ENCODE assay signal across 8 cellular contexts in the genomic region with DNA sequence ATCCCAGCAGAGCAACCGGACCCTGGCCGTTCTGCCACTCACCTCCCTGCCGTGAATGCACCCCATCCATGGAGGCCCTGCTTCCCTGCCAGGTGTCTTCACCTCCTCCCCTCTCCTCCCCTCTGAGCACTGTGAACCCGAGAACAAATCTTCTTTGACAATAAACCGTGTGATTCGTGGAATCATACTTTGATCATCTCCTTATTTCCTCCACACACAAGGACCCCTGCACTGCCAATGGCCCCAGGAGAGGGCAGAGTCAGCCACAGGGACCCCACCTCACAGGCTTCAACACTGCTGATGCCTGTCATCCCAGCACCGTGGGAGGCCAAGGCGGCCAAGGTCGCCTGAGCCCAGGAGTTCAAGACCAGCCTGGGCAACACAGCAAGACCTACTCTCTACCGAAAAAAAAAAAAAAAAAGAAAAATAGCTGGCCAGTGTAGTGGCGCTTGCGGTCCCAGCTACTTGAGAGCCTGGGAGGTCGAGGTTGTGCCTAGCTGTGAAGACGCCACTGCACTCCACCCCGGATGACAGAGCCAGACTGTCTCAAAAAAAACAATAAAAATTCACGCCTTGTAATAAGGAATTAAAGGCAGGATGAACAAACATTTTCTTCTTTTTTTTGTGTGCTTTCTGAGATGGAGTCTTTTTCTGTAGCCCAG. TPM values are rescaled to one million over a fixed set of nuclear protein-coding genes. Genes with fewer than 3 reads are reported as not detected.
A peak's percentile ranks its signal among the peaks of the same experiment; 100 is the strongest.
DNase-seq lines count a peak whose midpoint lies in the region; ATAC-seq and TF ChIP-seq lines count a peak whose summit lies in the region.

No MANE protein-coding gene starts in this region.

- peaks cover 21% of the 10 kb centered on the region for H3K79me1 ChIP-seq in mesendoderm (ENCODE audit: low read length)

- WGBS in mesendoderm (ENCODE audit: extremely low coverage, insufficient coverage, low lambda C conversion rate): no CpG with 5 or more reads among the region's 16 CpGs
- WGBS in thyroid gland, 2 donors: 63 to 65% methylated on average over 16 of the region's 16 CpGs

- no peak for TF ChIP-seq RAD21 in HCT116 (IDR thresholded peaks at IDR 0.05; ENCODE audit: low read depth)

- H3K79me2 ChIP-seq in ACC112 (ENCODE audit: control insufficient read depth, insufficient read depth, low read length, unreplicated experiment) (peaks cover 64% of the 10 kb centered on the region), HCT116 (ENCODE audit: insufficient read depth, low read length) (peaks cover 76% of the 10 kb centered on the region), mesendoderm (ENCODE audit: control insufficient read depth, insufficient read depth, low read length) (peaks cover 28% of the 10 kb centered on the region)

- no peak overlapping the region for H3K4ac ChIP-seq in mesendoderm (ENCODE audit: low read depth, low read length)

- CTCF ChIA-PET in HCT116 (lab: Charles Lee): no interaction called here

- H3K27me3 ChIP-seq in ACC112 (ENCODE audit: insufficient read depth, low read length) (no peaks in the 10 kb centered on the region), HCT116 (ENCODE audit: insufficient read depth, low read length) (no peaks in the 10 kb centered on the region), mesendoderm (ENCODE audit: insufficient read depth, low read length, poor library complexity) (no peaks in the 10 kb centered on the region), thyroid gland (no peaks in the 10 kb centered on the region)

- no peak overlapping the region for H4K5ac ChIP-seq in mesendoderm (ENCODE audit: low read length)

- DNase-seq in HCT116 (ENCODE audit: low read depth, low spot score) (no peak), mesendoderm (no peak), omental fat pad (ENCODE audit: low spot score) (no peak), NCI-H510A treated with DMSO at 0.1 percent for 48 hours (lab: John Stamatoyannopoulos, UW) (no peak), thyroid gland (no peak), cerebellar cortex (ENCODE audit: low spot score) (no peak)
- no peak for DNase-seq in activated naive CD8-positive, alpha-beta T cell treated with anti-CD3 and anti-CD28 coated beads, Interleukin-2, amount 50 U/mL, for 24 hours

- H3K4me1 ChIP-seq in ACC112 (ENCODE audit: control insufficient read depth, insufficient read depth, low read length, unreplicated experiment): peaks cover 35% of the 10 kb centered on the region
- H3K4me1 ChIP-seq in HCT116 (ENCODE audit: control insufficient read depth in 1 of 2, insufficient read depth in 2 of 2, low read length in 2 of 2): peaks cover 13 to 24% of the 10 kb centered on the region in 2 experiments
- peaks cover 3% of the 10 kb centered on the region for H3K4me1 ChIP-seq in mesendoderm (ENCODE audit: control insufficient read depth, low read depth, low read length)
- peaks cover 36 to 50% of the 10 kb centered on the region in 2 donors for H3K4me1 ChIP-seq in thyroid gland

- no peak overlapping the region for H2AK5ac ChIP-seq in mesendoderm (ENCODE audit: low read length)

- POLR2A ChIA-PET in HCT116 (lab: Charles Lee): no interaction called here

- intact Hi-C loops in HCT116 (cut with micrococcal nuclease) (no loop called here), thyroid gland (cut with DNase I) (loop anchor here (10.0 kb wide), 1 partner anchor 149 kb away; the partner anchor contains the start of genes BAG5 and COA8)

- TF ChIP-seq POLR2A in HCT116 (IDR thresholded peaks at IDR 0.05; ENCODE audit: borderline replicate concordance, extremely low read depth, insufficient read depth, insufficient read length) (no peak), thyroid gland (IDR thresholded peaks at IDR 0.05) (no peak)

- ATAC-seq in HCT116 (no peak), omental fat pad (ENCODE audit: low FRiP score) (no peak)
- no peak for ATAC-seq in activated naive CD8-positive, alpha-beta T cell treated with anti-CD3 and anti-CD28 coated beads, Interleukin-2, amount 50 U/mL, for 24 hours

- no peak overlapping the region for H2BK5ac ChIP-seq in mesendoderm (ENCODE audit: low read length)

- H3K4me3 ChIP-seq in ACC112 (ENCODE audit: low read depth, low read length) (peak overlapping the region; percentile 96), HCT116 (replicated peaks in 1 of 2; ENCODE audit: low read depth in 1 of 2, low read length in 2 of 2) (peak overlapping the region; percentile 58 to 81), mesendoderm (ENCODE audit: low read length) (no peak overlapping the region), thyroid gland (replicated peaks in 1 of 3) (no peak overlapping the region)

- H3K36me3 ChIP-seq in ACC112 (ENCODE audit: insufficient read depth, low read length) (no peaks in the 10 kb centered on the region), HCT116 (ENCODE audit: control insufficient read depth in 1 of 2, insufficient read depth in 2 of 2, low read length in 2 of 2) (peaks cover 0 to 11% of the 10 kb centered on the region in 2 experiments; a peak in 2 of 4 replicates), mesendoderm (ENCODE audit: control insufficient read depth, insufficient read depth, low read length) (no peaks in the 10 kb centered on the region), thyroid gland (no peaks in the 10 kb centered on the region)

- H3K4me2 ChIP-seq in HCT116 (ENCODE audit: low read length) (peak overlapping the region; percentile 84), mesendoderm (ENCODE audit: low read length) (peak overlapping the region; percentile 35)

- no peak overlapping the region for H4K8ac ChIP-seq in mesendoderm (ENCODE audit: low read depth, low read length)

- H3K56ac ChIP-seq in mesendoderm (ENCODE audit: low read length): peak overlapping the region; percentile 86

- peak overlapping the region; percentile 95 for H3K27ac Mint-ChIP-seq in activated naive CD8-positive, alpha-beta T cell treated with anti-CD3 and anti-CD28 coated beads, Interleukin-2, amount 50 U/mL, for 24 hours

- TSS peak; percentile 85 for BruUV-seq in HCT116 (replicated peaks; lab: Mats Ljungman, UMichigan)

- no peak overlapping the region for H2BK15ac ChIP-seq in mesendoderm (replicated peaks; ENCODE audit: low read depth)

- peaks cover 2% of the 10 kb centered on the region for H3K27me3 Mint-ChIP-seq in activated naive CD8-positive, alpha-beta T cell treated with anti-CD3 and anti-CD28 coated beads, Interleukin-2, amount 50 U/mL, for 24 hours

- no peak overlapping the region for H3K18ac ChIP-seq in mesendoderm (ENCODE audit: low read length)

- H3K4me3 Mint-ChIP-seq in activated naive CD8-positive, alpha-beta T cell treated with anti-CD3 and anti-CD28 coated beads, Interleukin-2, amount 50 U/mL, for 24 hours: peak overlapping the region; percentile 86

- no peak overlapping the region for H3K23ac ChIP-seq in mesendoderm (ENCODE audit: low read length)

- no peak overlapping the region for H2AFZ ChIP-seq in ACC112 (ENCODE audit: low read length, unreplicated experiment)
- H2AFZ ChIP-seq in HCT116 (ENCODE audit: low read depth, low read length, poor library complexity, severe bottlenecking): no peak overlapping the region

- H3K27ac ChIP-seq in ACC112 (ENCODE audit: low read depth, low read length): peak overlapping the region; percentile 59; the same call in 1 of the 2 replicates
- peak overlapping the region; percentile 77; the same call in 1 of the 2 replicates for H3K27ac ChIP-seq in HCT116 (ENCODE audit: low read depth, low read length)
- H3K27ac ChIP-seq in mesendoderm (ENCODE audit: low read depth, low read length): no peak overlapping the region
- H3K27ac ChIP-seq in thyroid gland: no peak overlapping the region

- peaks cover 5% of the 10 kb centered on the region; the same call in 1 of the 2 replicates for H4K20me1 ChIP-seq in HCT116 (ENCODE audit: insufficient read depth)

- H3K9me3 Mint-ChIP-seq in activated naive CD8-positive, alpha-beta T cell treated with anti-CD3 and anti-CD28 coated beads, Interleukin-2, amount 50 U/mL, for 24 hours: no peaks in the 10 kb centered on the region

- H3K9me3 ChIP-seq in HCT116 (ENCODE audit: control insufficient read depth in 1 of 2, insufficient read depth in 1 of 2, low read depth in 1 of 2, low read length in 2 of 2) (no peaks in the 10 kb centered on the region), thyroid gland (no peaks in the 10 kb centered on the region)

- peaks cover 39% of the 10 kb centered on the region for H3K4me1 Mint-ChIP-seq in activated naive CD8-positive, alpha-beta T cell treated with anti-CD3 and anti-CD28 coated beads, Interleukin-2, amount 50 U/mL, for 24 hours

- no peak for TF ChIP-seq CTCF in HCT116 (IDR thresholded peaks at IDR 0.05 in 2 of 3, conservative IDR thresholded peaks at IDR 0.05 in 1 of 3; ENCODE audit: borderline replicate concordance in 1 of 3, insufficient read depth in 1 of 3, low read depth in 2 of 3, low read length in 2 of 3)
- no peak for TF ChIP-seq CTCF in omental fat pad (IDR thresholded peaks at IDR 0.05)
- TF ChIP-seq CTCF in thyroid gland (IDR thresholded peaks at IDR 0.05): no peak

- no peak overlapping the region for H2BK120ac ChIP-seq in mesendoderm (ENCODE audit: low read depth, low read length)

- H3K9ac ChIP-seq in HCT116 (ENCODE audit: low read length) (peak overlapping the region; percentile 98), mesendoderm (ENCODE audit: low read length) (peak overlapping the region; percentile 86)

- H3K9me2 ChIP-seq in HCT116 (ENCODE audit: insufficient read depth): no peaks in the 10 kb centered on the region

- RAD21 ChIA-PET in HCT116 (lab: Charles Lee; ENCODE audit: low non-redundant PET in 1 of 2, low total read pairs in 2 of 2, uncharacterized antibody in 2 of 2, unreplicated experiment in 2 of 2): no interaction called here

- H3K36me3 Mint-ChIP-seq in activated naive CD8-positive, alpha-beta T cell treated with anti-CD3 and anti-CD28 coated beads, Interleukin-2, amount 50 U/mL, for 24 hours (ENCODE audit: low read depth): peaks cover 24% of the 10 kb centered on the region

TF ChIP-seq in HCT116, 20 proteins besides CTCF, POLR2A, EP300 and RAD21 (continues in another document):
- no peak for TF ChIP-seq SIN3A (IDR thresholded peaks at IDR 0.05; ENCODE audit: low read depth)
- TF ChIP-seq SRF (IDR thresholded peaks at IDR 0.05; ENCODE audit: low read depth): no peak
- TF ChIP-seq POLR2AphosphoS5 (IDR thresholded peaks at IDR 0.05; ENCODE audit: low read depth, low read length): no peak
- TF ChIP-seq SP1 (IDR thresholded peaks at IDR 0.05; ENCODE audit: low read depth): no peak
- no peak for TF ChIP-seq ZNF274 (IDR thresholded peaks at IDR 0.05; ENCODE audit: low read depth, low read length)

RNA-seq across cellular contexts. Expression of gene XRCC3, which starts 1.1 kb away (rescaled TPM):
- total RNA-seq in HCT116 (2021; ENCODE audit: unreplicated experiment) (48.7 TPM), omental fat pad (1 to 10 TPM; 2.7 to 8.2 (median 4.0) TPM), thyroid gland (10 to 100 TPM in 1 of 4 donors, 1 to 10 TPM in 3; 3.3 to 15.7 (median 7.9) TPM)
- 17.6 and 20.7 TPM in 2 replicates for polyA plus RNA-seq in HCT116 (2012)
- polyA plus RNA-seq in mesendoderm (2013, experiment 1 of 2): 23.4 TPM
- 23.7 TPM for polyA plus RNA-seq in mesendoderm (2013, experiment 2 of 2)

RNA-seq across cellular contexts. Expression of gene ZFYVE21, which starts 1.4 kb away (rescaled TPM):
- total RNA-seq in HCT116 (2021; ENCODE audit: unreplicated experiment) (31.3 TPM), omental fat pad (100 to 1,000 TPM in 2 of 4 donors, 10 to 100 TPM in 2; 66.1 to 145 (median 97.1) TPM), thyroid gland (100 to 1,000 TPM; 113 to 167 (median 131) TPM)
- 37.3 and 38.3 TPM in 2 replicates for polyA plus RNA-seq in HCT116 (2012)
- polyA plus RNA-seq in mesendoderm (2013, experiment 1 of 2): 32.3 TPM
- 31.1 TPM for polyA plus RNA-seq in mesendoderm (2013, experiment 2 of 2)

Comparison
In these comparisons a context has a peak if more than half of its experiments do, and no peak if none do; other contexts are left out.
1. H3K27ac ChIP-seq: peak in ACC112 (single experiment) and HCT116 (single experiment); none in mesendoderm (single experiment) and thyroid gland (0 of 3).
2. H3K4me3 ChIP-seq: peak in ACC112 (single experiment) and HCT116 (2 of 2); none in mesendoderm (single experiment) and thyroid gland (0 of 3).